Comparison of ENCODE assay signal across 8 cellular contexts in the genomic region with DNA sequence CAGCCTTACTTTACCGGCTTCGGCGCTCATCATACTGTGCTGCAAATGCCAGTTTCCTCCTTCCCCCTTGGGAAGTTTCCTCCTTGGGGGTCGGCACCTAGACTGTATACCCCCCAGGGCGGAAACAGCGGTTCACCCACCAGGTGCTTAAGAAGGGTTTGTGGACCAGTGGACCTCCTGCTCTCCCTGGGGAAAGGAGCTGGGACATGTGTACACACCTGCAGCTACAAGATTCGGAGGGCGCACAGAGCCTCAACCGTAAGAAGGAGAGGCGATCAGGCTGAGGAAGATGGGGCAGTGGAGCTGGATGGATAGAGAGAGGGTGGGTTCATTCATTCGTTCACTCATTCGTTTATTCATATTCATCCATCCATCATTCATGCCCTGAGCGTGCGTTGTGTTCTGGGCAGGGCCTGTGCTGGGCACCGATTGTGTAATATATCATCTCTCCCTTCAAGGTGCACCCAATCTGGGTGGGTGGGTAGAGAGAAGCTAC. TPM values are rescaled to one million over a fixed set of nuclear protein-coding genes. Genes with fewer than 3 reads are reported as not detected.
DNase-seq lines count a peak whose midpoint lies in the region; ATAC-seq lines count a peak whose summit lies in the region.

No MANE protein-coding gene starts in this region.

- H3K9me3 Mint-ChIP-seq in activated T-helper 2 cell treated with anti-CD3 and anti-CD28 coated beads, Interferon-gamma antibody, Interleukin-2, Interleukin-4, amounts not matched to agents 10 μg/mL and 5 μg/mL and 100 μg/mL, durations not matched to agents 14 hours and 24 hours and 36 hours: no peaks in the 10 kb centered on the region
- no peaks in the 10 kb centered on the region for H3K9me3 Mint-ChIP-seq in immature natural killer cell

- H3K4me3 Mint-ChIP-seq in activated T-helper 2 cell treated with anti-CD3 and anti-CD28 coated beads, Interferon-gamma antibody, Interleukin-2, Interleukin-4, amounts not matched to agents 10 μg/mL and 5 μg/mL and 100 μg/mL, durations not matched to agents 14 hours and 24 hours and 36 hours (ENCODE audit: low read depth): peak overlapping the region; percentile 96
- H3K4me3 Mint-ChIP-seq in immature natural killer cell: peak overlapping the region; percentile 94 to 98 (median 97)

- H3K27ac Mint-ChIP-seq in activated T-helper 2 cell treated with anti-CD3 and anti-CD28 coated beads, Interferon-gamma antibody, Interleukin-2, Interleukin-4, amounts not matched to agents 10 μg/mL and 5 μg/mL and 100 μg/mL, durations not matched to agents 14 hours and 24 hours and 36 hours: peak overlapping the region; percentile 96
- peak overlapping the region; percentile 95 to 99 (median 98) for H3K27ac Mint-ChIP-seq in immature natural killer cell

- no peaks in the 10 kb centered on the region for H3K9me3 ChIP-seq in stomach smooth muscle (ENCODE audit: control insufficient read depth in 2 of 2, low read length in 2 of 2)

- intact Hi-C loops in activated T-helper 2 cell treated with anti-CD3 and anti-CD28 coated beads, Interferon-gamma antibody, Interleukin-2, Interleukin-4, amounts not matched to agents 10 μg/mL and 5 μg/mL and 100 μg/mL, durations not matched to agents 14 hours and 24 hours and 36 hours (cut with micrococcal nuclease): loop anchor here (1.0 to 5.0 kb wide), 8 partner anchors 14 to 1013 kb away; partner anchors contain the start of genes CINP, EIF5, MOK and RCOR1

- H3K27ac ChIP-seq in stomach smooth muscle (ENCODE audit: low read length): peak overlapping the region; percentile 96

- no peak for ATAC-seq in activated CD4-positive, CD25-positive, alpha-beta regulatory T cell treated with anti-CD3 and anti-CD28 coated beads, Interleukin-2, amount 50 U/mL, for 24 hours
- ATAC-seq in GM18861 (IDR thresholded peaks at IDR 0.05; ENCODE audit: unreplicated experiment): no peak

- DNase-seq in NCI-H748 (lab: John Stamatoyannopoulos, UW; ENCODE audit: unreplicated experiment) (peak; percentile 53), NCI-H748 treated with DMSO at 0.1 percent for 48 hours (lab: John Stamatoyannopoulos, UW) (no peak), immature natural killer cell (no peak), cerebellum (ENCODE audit: low spot score) (no peak)
- DNase-seq in activated T-helper 2 cell treated with anti-CD3 and anti-CD28 coated beads, Interferon-gamma antibody, Interleukin-2, Interleukin-4, amounts not matched to agents 10 μg/mL and 5 μg/mL and 100 μg/mL, durations not matched to agents 14 hours and 24 hours and 36 hours (ENCODE audit: low spot score): no peak

- H3K4me3 ChIP-seq in stomach smooth muscle (ENCODE audit: low read length in 2 of 2): peak overlapping the region; percentile 83 to 93

- H3K36me3 Mint-ChIP-seq in activated T-helper 2 cell treated with anti-CD3 and anti-CD28 coated beads, Interferon-gamma antibody, Interleukin-2, Interleukin-4, amounts not matched to agents 10 μg/mL and 5 μg/mL and 100 μg/mL, durations not matched to agents 14 hours and 24 hours and 36 hours (ENCODE audit: low read depth): peaks cover 3% of the 10 kb centered on the region
- H3K36me3 Mint-ChIP-seq in immature natural killer cell: no peaks in the 10 kb centered on the region

- H3K4me1 ChIP-seq in stomach smooth muscle (ENCODE audit: control insufficient read depth, insufficient read depth, low read length): peaks cover 46% of the 10 kb centered on the region

- no peaks in the 10 kb centered on the region for H3K27me3 ChIP-seq in stomach smooth muscle (ENCODE audit: control insufficient read depth in 1 of 2, insufficient read depth in 2 of 2, low read length in 2 of 2)

- H3K4me1 Mint-ChIP-seq in activated T-helper 2 cell treated with anti-CD3 and anti-CD28 coated beads, Interferon-gamma antibody, Interleukin-2, Interleukin-4, amounts not matched to agents 10 μg/mL and 5 μg/mL and 100 μg/mL, durations not matched to agents 14 hours and 24 hours and 36 hours (ENCODE audit: low read depth): peaks cover 54% of the 10 kb centered on the region
- H3K4me1 Mint-ChIP-seq in immature natural killer cell: peaks cover 54 to 83% of the 10 kb centered on the region in 2 donors

- H3K27me3 Mint-ChIP-seq in activated T-helper 2 cell treated with anti-CD3 and anti-CD28 coated beads, Interferon-gamma antibody, Interleukin-2, Interleukin-4, amounts not matched to agents 10 μg/mL and 5 μg/mL and 100 μg/mL, durations not matched to agents 14 hours and 24 hours and 36 hours (ENCODE audit: low read depth): no peaks in the 10 kb centered on the region
- peaks cover 15 to 38% (median 26%) of the 10 kb centered on the region in 3 donors for H3K27me3 Mint-ChIP-seq in immature natural killer cell (ENCODE audit: low read depth in 3 of 3)

- H3K9ac ChIP-seq in stomach smooth muscle (ENCODE audit: low read length in 2 of 2): peak overlapping the region; percentile 95 to 98

- H3K36me3 ChIP-seq in stomach smooth muscle (ENCODE audit: control insufficient read depth in 2 of 2, insufficient read depth in 2 of 2, low read length in 2 of 2): no peaks in the 10 kb centered on the region

RNA-seq across cellular contexts. Expression of gene ZNF839, which starts 0.7 kb away (rescaled TPM):
- 16.4 and 17.3 TPM in 2 replicates for total RNA-seq in activated T-helper 2 cell treated with anti-CD3 and anti-CD28 coated beads, Interferon-gamma antibody, Interleukin-2, Interleukin-4, amounts not matched to agents 10 μg/mL and 5 μg/mL and 100 μg/mL, durations not matched to agents 14 hours and 24 hours and 36 hours
- 1 to 10 TPM; 1.4 to 3.8 (median 2.2) TPM for polyA plus RNA-seq in immature natural killer cell
- total RNA-seq in cerebellum: 13.2 TPM

RNA-seq across cellular contexts. Expression of gene MOK, which starts 13.9 kb away (rescaled TPM):
- total RNA-seq in activated T-helper 2 cell treated with anti-CD3 and anti-CD28 coated beads, Interferon-gamma antibody, Interleukin-2, Interleukin-4, amounts not matched to agents 10 μg/mL and 5 μg/mL and 100 μg/mL, durations not matched to agents 14 hours and 24 hours and 36 hours: 4.8 and 6.8 TPM in 2 replicates
- polyA plus RNA-seq in immature natural killer cell: 1 to 10 TPM; 1.8 to 4.9 (median 3.2) TPM
- total RNA-seq in cerebellum: 31.2 TPM

RNA-seq across cellular contexts. Expression of gene CINP, which starts 43.9 kb away (rescaled TPM):
- 39.6 and 42.9 TPM in 2 replicates for total RNA-seq in activated T-helper 2 cell treated with anti-CD3 and anti-CD28 coated beads, Interferon-gamma antibody, Interleukin-2, Interleukin-4, amounts not matched to agents 10 μg/mL and 5 μg/mL and 100 μg/mL, durations not matched to agents 14 hours and 24 hours and 36 hours
- 10 to 100 TPM; 33.2 to 49.5 (median 48.3) TPM for polyA plus RNA-seq in immature natural killer cell
- 21.3 TPM for total RNA-seq in cerebellum

RNA-seq across cellular contexts. Expression of gene TECPR2, which starts 43.9 kb away (rescaled TPM):
- total RNA-seq in activated T-helper 2 cell treated with anti-CD3 and anti-CD28 coated beads, Interferon-gamma antibody, Interleukin-2, Interleukin-4, amounts not matched to agents 10 μg/mL and 5 μg/mL and 100 μg/mL, durations not matched to agents 14 hours and 24 hours and 36 hours: 7.8 and 12.8 TPM in 2 replicates
- 1 to 10 TPM in 2 of 3 donors, not detected in 1; 2.2 to 5.5 TPM for polyA plus RNA-seq in immature natural killer cell
- 12.8 TPM for total RNA-seq in cerebellum
